Comparison of ENCODE assay signal across 17 cellular contexts in the genomic region with DNA sequence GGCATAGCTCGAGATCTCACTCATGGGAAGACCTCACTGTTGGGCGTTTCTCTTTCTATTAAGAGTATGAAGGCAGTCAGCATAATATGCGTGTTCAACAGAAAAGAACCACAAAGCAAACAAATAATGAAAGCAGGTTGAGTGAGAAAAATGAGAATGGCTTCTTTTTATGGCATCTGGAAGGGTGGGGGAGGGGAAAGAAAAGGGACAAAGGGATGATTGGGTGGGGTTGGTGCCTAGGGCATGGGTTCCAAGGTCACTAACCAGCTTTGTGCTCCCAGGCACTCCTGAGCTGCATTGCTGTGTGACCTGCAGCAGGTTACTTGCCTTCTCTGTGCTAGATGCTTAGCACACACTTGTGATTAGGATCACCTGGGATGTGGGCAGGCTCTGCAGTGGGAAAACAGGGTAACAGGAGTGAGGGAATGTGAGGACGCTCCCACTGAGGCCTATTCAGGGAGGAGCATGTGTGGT.
DNase-seq lines count a peak whose midpoint lies in the region; ATAC-seq, FAIRE-seq and TF ChIP-seq lines count a peak whose summit lies in the region.
"Had no signal": no experiment of that assay in that cellular context is flagged by ENCODE, and none has a peak within 500 bp of the region (broad histone marks: within the 10 kb centered on the region; RNA-seq: fewer than 3 reads in every experiment).

No MANE protein-coding gene starts in this region.

- H3K4me3 ChIP-seq in SK-N-SH (ENCODE audit: low read depth in 2 of 2, low read length in 1 of 2) (no peak overlapping the region), Panc1 (ENCODE audit: low read depth in 2 of 2, low read length in 2 of 2) (no peak overlapping the region), endothelial cell of umbilical vein (replicated peaks in 1 of 3; ENCODE audit: insufficient read depth in 1 of 3, low read depth in 1 of 3, low read length in 3 of 3) (no peak overlapping the region)
- H3K4me3 ChIP-seq: ovary, uterus had no signal

- TF ChIP-seq EP300 in SK-N-SH (IDR thresholded peaks at IDR 0.05; ENCODE audit: borderline replicate concordance in 1 of 2, low read depth in 1 of 2, low read length in 1 of 2): no peak

- DNase-seq in SK-N-SH (no peak), Panc1 (ENCODE audit: low read depth, low spot score) (no peak), endothelial cell of umbilical vein (ENCODE audit: low read depth, low spot score) (no peak), progenitor cell of endocrine pancreas (ENCODE audit: low spot score, unreplicated experiment) (no peak), KG1 (lab: John Stamatoyannopoulos, UW) (no peak), T-cell (no peak), NCI-H1694 (lab: John Stamatoyannopoulos, UW) (no peak)
- DNase-seq: activated T-cell treated with anti-CD3 and anti-CD28 coated beads, Interleukin-2, amount 50 U/mL, for 48 hours; GOT3; NCI-H1092; NCI-H446; ovary; uterus had no signal

- H3K9me3 Mint-ChIP-seq in progenitor cell of endocrine pancreas (ENCODE audit: low read depth) (no peaks in the 10 kb centered on the region), T-cell (no peaks in the 10 kb centered on the region)

- no peaks in the 10 kb centered on the region for H3K9me2 ChIP-seq in SK-N-SH

- no peak for TF ChIP-seq POLR2A in endothelial cell of umbilical vein (IDR thresholded peaks at IDR 0.05; ENCODE audit: low read depth, low read length)

- WGBS in SK-N-SH (ENCODE audit: low lambda C conversion rate): 87% methylated on average over 4 of the region's 4 CpGs

- no peak for FAIRE-seq in endothelial cell of umbilical vein (lab: Jason Lieb, UNC)
- FAIRE-seq: endometrium, HTR-8/SVneo had no signal

- H3K4me2 ChIP-seq in SK-N-SH (peak overlapping the region; percentile 67; the same call in 1 of the 2 replicates), endothelial cell of umbilical vein (ENCODE audit: insufficient read depth, low read length) (no peak overlapping the region)

- H3K36me3 Mint-ChIP-seq in progenitor cell of endocrine pancreas (ENCODE audit: insufficient read depth): peaks cover 7% of the 10 kb centered on the region
- H3K36me3 Mint-ChIP-seq in T-cell: no peaks in the 10 kb centered on the region

- in situ Hi-C loops in Panc1 (cut with HindIII; ENCODE audit: low pct_unique_long_range_greater_than_20kb, low sequenced_read_pairs): no loop called here

- H3K27ac Mint-ChIP-seq in progenitor cell of endocrine pancreas (peak overlapping the region; percentile 71), T-cell (no peak overlapping the region)

- H3K79me2 ChIP-seq in SK-N-SH (ENCODE audit: insufficient read depth) (peaks cover 5% of the 10 kb centered on the region; the same call in 1 of the 2 replicates), endothelial cell of umbilical vein (ENCODE audit: control insufficient read depth, insufficient read depth, low read length) (peaks cover 6% of the 10 kb centered on the region)

- H3K9me1 ChIP-seq in endothelial cell of umbilical vein (replicated peaks; ENCODE audit: control insufficient read depth, extremely low read depth, insufficient read depth, low read length): no peaks in the 10 kb centered on the region

- POLR2A ChIA-PET in SK-N-SH (lab: Yijun Ruan, JAX) (no interaction called here), Panc1 (lab: Charles Lee) (no interaction called here), endothelial cell of umbilical vein (lab: Charles Lee) (no interaction called here), T-cell (lab: Charles Lee) (no interaction called here)

- no peaks in the 10 kb centered on the region for H4K20me1 ChIP-seq in SK-N-SH (ENCODE audit: insufficient read depth)
- no peaks in the 10 kb centered on the region for H4K20me1 ChIP-seq in endothelial cell of umbilical vein (replicated peaks; ENCODE audit: control insufficient read depth, extremely low read depth, insufficient read depth, low read length)

- H2AFZ ChIP-seq in SK-N-SH (ENCODE audit: low read depth) (no peak overlapping the region), endothelial cell of umbilical vein (ENCODE audit: low read depth, low read length) (no peak overlapping the region)

- dilution Hi-C loops in endothelial cell of umbilical vein (cut with MboI; ENCODE audit: extremely low pct_ligation_motif_present, low sequenced_read_pairs): no loop called here

- CTCF ChIA-PET in SK-N-SH (lab: Yijun Ruan, JAX): interaction anchor here (0.6 to 8.6 kb wide), 8 partner anchors 10 to 225 kb away, joined by 3 to 57 read pairs (median 4); no protein-coding TSS in a partner anchor
- CTCF ChIA-PET in Panc1 (lab: Charles Lee): no interaction called here
- CTCF ChIA-PET in endothelial cell of umbilical vein (lab: Charles Lee): interaction anchor here (1.0 to 3.2 kb wide), 17 partner anchors 13 to 89 kb away, joined by 4 to 21 read pairs (median 6); partner anchors contain the start of gene KIAA1671
- CTCF ChIA-PET in T-cell (lab: Charles Lee): no interaction called here

- BruUV-seq in Panc1 (replicated peaks; lab: Mats Ljungman, UMichigan) (no TSS peak), endothelial cell of umbilical vein (replicated peaks; lab: Mats Ljungman, UMichigan) (no TSS peak)

- ATAC-seq in SK-N-SH treated with all-trans-retinoic acid at 6 μM for 48 hours: no peak
- no peak for ATAC-seq in Panc1
- no peak for ATAC-seq in T-cell (replicated peaks in 1 of 4)
- ATAC-seq: left lobe of liver had no signal

- H3K27me3 ChIP-seq in SK-N-SH (ENCODE audit: insufficient read depth) (no peaks in the 10 kb centered on the region), Panc1 (ENCODE audit: control insufficient read depth, insufficient read depth, low read length) (no peaks in the 10 kb centered on the region), endothelial cell of umbilical vein (ENCODE audit: control insufficient read depth in 2 of 2, insufficient read depth in 2 of 2, low read length in 2 of 2) (no peaks in the 10 kb centered on the region)
- H3K27me3 ChIP-seq: ovary, uterus had no signal

- H3K36me3 ChIP-seq in SK-N-SH (replicated peaks in 1 of 2; ENCODE audit: control insufficient read depth in 1 of 2, insufficient read depth in 2 of 2, low read length in 1 of 2) (peaks cover 0 to 13% of the 10 kb centered on the region in 2 experiments), Panc1 (ENCODE audit: control insufficient read depth, insufficient read depth, low read length) (no peaks in the 10 kb centered on the region), endothelial cell of umbilical vein (ENCODE audit: control insufficient read depth in 2 of 2, extremely low read depth in 1 of 2, insufficient read depth in 2 of 2, low read length in 2 of 2) (peaks cover 0 to 5% of the 10 kb centered on the region in 2 experiments)
- H3K36me3 ChIP-seq: ovary, uterus had no signal

- no peak overlapping the region for H3K9ac ChIP-seq in SK-N-SH
- H3K9ac ChIP-seq in endothelial cell of umbilical vein (replicated peaks; ENCODE audit: extremely low read depth, insufficient read depth, low read length): no peak overlapping the region

- intact Hi-C loops in Panc1 (cut with micrococcal nuclease; ENCODE audit: unreplicated experiment): loop anchor here (5.0 kb wide), 1 partner anchor 75 kb away; the partner anchor contains the start of gene KIAA1671
- intact Hi-C loops in endothelial cell of umbilical vein (cut with micrococcal nuclease): loop anchor here (2.0 to 5.0 kb wide), 2 partner anchors 24 to 60 kb away; no protein-coding TSS in a partner anchor

- H3K4me1 ChIP-seq in SK-N-SH (ENCODE audit: control insufficient read depth in 1 of 2, insufficient read depth in 2 of 2, low read depth in 1 of 2, low read length in 1 of 2) (peaks cover 13% of the 10 kb centered on the region in 2 experiments; a peak in 1 of 4 replicates), Panc1 (ENCODE audit: control insufficient read depth, insufficient read depth, low read length) (peaks cover 18% of the 10 kb centered on the region), endothelial cell of umbilical vein (ENCODE audit: control insufficient read depth, extremely low read depth, insufficient read depth, low read length) (peaks cover 19% of the 10 kb centered on the region)
- H3K4me1 ChIP-seq: uterus had no signal

- no peak overlapping the region; a peak in 1 of 4 replicates for H3K27ac ChIP-seq in SK-N-SH (ENCODE audit: low read depth in 2 of 2, low read length in 1 of 2)
- H3K27ac ChIP-seq in Panc1 (ENCODE audit: low read length): 0 out of 2 replicates have a peak overlapping the region, but pooled peaks have one; percentile 23
- H3K27ac ChIP-seq in endothelial cell of umbilical vein (ENCODE audit: insufficient read depth, low read depth, low read length): peak overlapping the region; percentile 94
- H3K27ac ChIP-seq: ovary, uterus had no signal

- H3K9me3 ChIP-seq in SK-N-SH (no peaks in the 10 kb centered on the region), Panc1 (ENCODE audit: control insufficient read depth, insufficient read depth, low read depth, low read length) (no peaks in the 10 kb centered on the region), endothelial cell of umbilical vein (replicated peaks; ENCODE audit: control insufficient read depth, insufficient read depth, low read length) (no peaks in the 10 kb centered on the region)
- H3K9me3 ChIP-seq: ovary, uterus had no signal

- no peaks in the 10 kb centered on the region for H3K27me3 Mint-ChIP-seq in progenitor cell of endocrine pancreas
- peaks cover 3% of the 10 kb centered on the region in 2 donors for H3K27me3 Mint-ChIP-seq in T-cell

- H3F3A ChIP-seq in SK-N-SH (replicated peaks; ENCODE audit: insufficient read depth): no peaks in the 10 kb centered on the region

- TF ChIP-seq RAD21 in SK-N-SH (IDR thresholded peaks at IDR 0.05; ENCODE audit: low read length): no peak

- H3K4me1 Mint-ChIP-seq in progenitor cell of endocrine pancreas (ENCODE audit: low read depth) (peaks cover 25% of the 10 kb centered on the region), T-cell (peaks cover 0 to 14% (median 4%) of the 10 kb centered on the region in 3 donors)

- H3K4me3 Mint-ChIP-seq in progenitor cell of endocrine pancreas (ENCODE audit: low read depth) (no peak overlapping the region), T-cell (no peak overlapping the region)

- TF ChIP-seq CTCF in SK-N-SH (IDR thresholded peaks at IDR 0.05) (no peak), Panc1 (IDR thresholded peaks at IDR 0.05) (no peak), endothelial cell of umbilical vein (IDR thresholded peaks at IDR 0.05; ENCODE audit: extremely low read depth in 1 of 2, insufficient read depth in 1 of 2, low read depth in 1 of 2, low read length in 2 of 2) (no peak), progenitor cell of endocrine pancreas (IDR thresholded peaks at IDR 0.05; ENCODE audit: unreplicated experiment) (no peak)

TF ChIP-seq in SK-N-SH, 30 proteins besides CTCF, POLR2A, EP300 and RAD21 (continues in another document):
- TF ChIP-seq SIN3A (IDR thresholded peaks at IDR 0.05; ENCODE audit: borderline replicate concordance, low read depth, low read length) (no peak), FOXM1 (IDR thresholded peaks at IDR 0.05; ENCODE audit: low read depth) (no peak)

TF ChIP-seq in SK-N-SH treated with all-trans-retinoic acid at 6 μM for 48 hours, 23 proteins besides CTCF, POLR2A, EP300 and RAD21 (continues in another document):
- TF ChIP-seq ARNTL (CRISPR knock-in tag; IDR thresholded peaks at IDR 0.05; ENCODE audit: borderline replicate concordance, low read depth) (no peak), SNAI2 (CRISPR knock-in tag; IDR thresholded peaks at IDR 0.05) (no peak)

TF ChIP-seq in endothelial cell of umbilical vein, 7 proteins besides CTCF, POLR2A, EP300 and RAD21:
- TF ChIP-seq MYC (IDR thresholded peaks at IDR 0.05; ENCODE audit: low read depth, low read length): no peak

Comparison
In these comparisons a context has a peak if more than half of its experiments do, and no peak if none do; other contexts are left out.
1. H3K27ac ChIP-seq: peak in Panc1 (single experiment) and endothelial cell of umbilical vein (single experiment); none in SK-N-SH (0 of 2).
2. CTCF ChIA-PET loops: an anchor here in SK-N-SH (0.6 to 8.6 kb wide) and endothelial cell of umbilical vein (1.0 to 3.2 kb wide); none called in Panc1 and T-cell.